Comparison of ENCODE assay signal across 8 cellular contexts in genomic region chr13:27251166-27252088, GRCh38. TPM values are rescaled to one million over a fixed set of nuclear protein-coding genes. Genes with fewer than 3 reads are reported as not detected.
DNase-seq lines count a peak whose midpoint lies in the region; ATAC-seq and TF ChIP-seq lines count a peak whose summit lies in the region.

Gene RPL21, plus strand, starts transcription at chr13:27251558. Its CDS starts 2,219 bp downstream, at chr13:27253777.

- DNase-seq in Daoy (ENCODE audit: low read depth): peak; percentile 95
- DNase-seq in GM23338 (ENCODE audit: low spot score): peak; percentile 96
- DNase-seq in LHCN-M2 (ENCODE audit: low read depth): peak; percentile 94
- peak; percentile 84 for DNase-seq in activated T-helper 9 cell treated with anti-CD3 and anti-CD28 coated beads, Interleukin-2, amount 50 U/mL, for 16 hours (ENCODE audit: low read depth)
- peak; percentile 99 for DNase-seq in fibroblast of peridontal ligament (ENCODE audit: extremely low read depth)
- DNase-seq in natural killer cell: peak; percentile 91
- peak; percentile 94 for DNase-seq in stimulated activated naive CD4-positive, alpha-beta T cell treated with Interleukin-2 at 50 U/mL for 16 hours (lab: John Stamatoyannopoulos, UW)

- peak; percentile 94 for ATAC-seq in GM23338
- ATAC-seq in natural killer cell: peak; percentile 91 to 96 (median 93)

- H3K4me1 ChIP-seq in GM23338 (ENCODE audit: insufficient read depth): peaks cover 6% of the 10 kb centered on the region; the same call in 1 of the 2 replicates

- no peak for TF ChIP-seq CTCF in GM23338 (conservative IDR thresholded peaks at IDR 0.05; ENCODE audit: low read depth in 2 of 2)
- TF ChIP-seq CTCF in natural killer cell (IDR thresholded peaks at IDR 0.05): no peak

- H4K20me1 ChIP-seq in GM23338 (replicated peaks; ENCODE audit: insufficient read depth): peaks cover 11% of the 10 kb centered on the region; the same call in 1 of the 2 replicates

- H3K9me3 Mint-ChIP-seq in GM23338: peaks cover 4% of the 10 kb centered on the region; the same call in 2 of the 3 replicates
- no peaks in the 10 kb centered on the region for H3K9me3 Mint-ChIP-seq in natural killer cell

- H3K4me3 Mint-ChIP-seq in GM23338 (peak within 1 kb of the TSS; percentile 96), natural killer cell (peak within 1 kb of the TSS; percentile 97)

- peak within 1 kb of the TSS; percentile 78 for H3K4me2 ChIP-seq in GM23338

- peaks cover 29% of the 10 kb centered on the region for H3F3A ChIP-seq in GM23338 (replicated peaks; ENCODE audit: low read depth)

- peaks cover 65% of the 10 kb centered on the region for H3K79me2 ChIP-seq in GM23338 (replicated peaks; ENCODE audit: insufficient read depth)

- peak; percentile 92 for TF ChIP-seq POLR2A in Raji (IDR thresholded peaks at IDR 0.05; ENCODE audit: insufficient read depth, low read depth, low read length)

- H3K36me3 Mint-ChIP-seq in GM23338 (ENCODE audit: low read depth) (peaks cover 51% of the 10 kb centered on the region), natural killer cell (no peaks in the 10 kb centered on the region)

- intact Hi-C loops in natural killer cell (cut with micrococcal nuclease): loop anchor here (1.0 to 2.0 kb wide), 5 partner anchors 19 to 369 kb away; partner anchors contain the start of genes LNX2, MTIF3, RASL11A and USP12

- H3K9me2 ChIP-seq in GM23338 (ENCODE audit: insufficient read depth): no peaks in the 10 kb centered on the region

- H2AFZ ChIP-seq in GM23338: no peak within 1 kb of the TSS

- H3K27ac Mint-ChIP-seq in GM23338 (peak within 1 kb of the TSS; percentile 100), natural killer cell (peak within 1 kb of the TSS; percentile 96 to 100)

- peak within 1 kb of the TSS; percentile 89 for H3K27ac ChIP-seq in GM23338 (ENCODE audit: low read depth)

- H3K27me3 ChIP-seq in GM23338 (ENCODE audit: insufficient read depth): no peaks in the 10 kb centered on the region

- H3K4me3 ChIP-seq in GM23338: peak within 1 kb of the TSS; percentile 98

- H3K4me1 Mint-ChIP-seq in GM23338: peaks cover 25% of the 10 kb centered on the region; the same call in 2 of the 3 replicates
- H3K4me1 Mint-ChIP-seq in natural killer cell: peaks cover 36 to 50% of the 10 kb centered on the region in 2 donors

- peaks cover 44% of the 10 kb centered on the region for H3K36me3 ChIP-seq in GM23338 (ENCODE audit: insufficient read depth)

- H3K27me3 Mint-ChIP-seq in GM23338 (ENCODE audit: insufficient read depth, low read depth, poor library complexity) (peaks cover 11% of the 10 kb centered on the region), natural killer cell (ENCODE audit: low read depth in 2 of 2) (no peaks in the 10 kb centered on the region)

TF ChIP-seq in GM23338, 12 proteins besides CTCF, POLR2A, EP300 and RAD21 (continues in another document):
- TF ChIP-seq ZNF331 (CRISPR knock-in tag; IDR thresholded peaks at IDR 0.05; ENCODE audit: low read depth) (no peak), EZH2phosphoT487 (IDR thresholded peaks at IDR 0.05; ENCODE audit: unreplicated experiment) (no peak), ETS1 (IDR thresholded peaks at IDR 0.05) (peak; percentile 65; the same call in 1 of the 2 replicates), NANOG (IDR thresholded peaks at IDR 0.05; ENCODE audit: borderline replicate concordance) (peak; percentile 62), ZNF462 (CRISPR knock-in tag; IDR thresholded peaks at IDR 0.05) (no peak), EZH2 (IDR thresholded peaks at IDR 0.05; ENCODE audit: low read depth, unreplicated experiment) (no peak), ZNF114 (CRISPR knock-in tag; IDR thresholded peaks at IDR 0.05) (no peak), POLR2AphosphoS5 (IDR thresholded peaks at IDR 0.05; ENCODE audit: low read depth) (peak; percentile 96), JUNB (IDR thresholded peaks at IDR 0.05; ENCODE audit: unreplicated experiment) (no peak)

RNA-seq across cellular contexts. Expression of gene RPL21, which starts in this region (rescaled TPM):
- 978 and 1,195 TPM in 2 replicates for total RNA-seq in Daoy (2014; rRNA removed; shearing (Covaris generic))
- total RNA-seq in GM23338 (2014; rRNA removed; shearing (Covaris generic)): 1,037 and 1,529 TPM in 2 replicates
- polyA plus RNA-seq in GM23338 (2016; fragmentation: Nextera tagmentation; extraction: Ambion mirVana): 1,343 and 1,538 TPM in 2 replicates
- total RNA-seq in LHCN-M2 (2014; rRNA removed) (756 and 812 TPM in 2 replicates), natural killer cell (1,000 to 10,000 TPM in 2 of 3 donors, 100 to 1,000 TPM in 1; 969 to 1,229 (median 1,130) TPM)
- polyA plus RNA-seq in LHCN-M2 (2012): 1,356 TPM

Comparison
In these comparisons a context has a peak if more than half of its experiments do, and no peak if none do; other contexts are left out.
1. Peak in every context shown above with its lines: DNase-seq, ATAC-seq, H3K4me3 ChIP-seq and H3K27ac ChIP-seq.